In genomic region chr11:134401825-134402809, GRCh38 we compare ENCODE assay signal across 27 cellular contexts. TPM values are rescaled to one million over a fixed set of nuclear protein-coding genes. Genes with fewer than 3 reads are reported as not detected.
"Had no signal": no experiment of that assay in that cellular context is flagged by ENCODE, and none has a peak within 500 bp of the region (broad histone marks: within the 10 kb centered on the region; RNA-seq: fewer than 3 reads in every experiment).

No MANE protein-coding gene starts in this region.

- H3K9me3 Mint-ChIP-seq: activated naive CD4-positive, alpha-beta T cell treated with anti-CD3 and anti-CD28 coated beads, Interleukin-2, amount 50 U/mL, for 24 hours; dendritic cell treated with granulocyte-macrophage colony-stimulating factor and Interleukin-4, amounts not matched to agents 40 ng/mL and 50 ng/mL, for 4 days; stimulated activated naive B cell treated with anti-CD40 and anti-IgM and Interleukin-4, amounts not matched to agents 10 μg/mL and 1 μg/mL and 100 μg/mL, for 72 hours; T-helper 2 cell treated with Interferon-gamma antibody and Interleukin-4, amounts not matched to agents 5 μg/mL and 100 μg/mL, for 36 hours had no signal

- H3K36me3 ChIP-seq: esophagus muscularis mucosa, gastroesophageal sphincter, heart right ventricle, neutrophil, pancreas, uterus had no signal

- H3K4me3 Mint-ChIP-seq: activated naive CD4-positive, alpha-beta T cell treated with anti-CD3 and anti-CD28 coated beads, Interleukin-2, amount 50 U/mL, for 24 hours; dendritic cell treated with granulocyte-macrophage colony-stimulating factor and Interleukin-4, amounts not matched to agents 40 ng/mL and 50 ng/mL, for 4 days; naive B cell; stimulated activated naive B cell treated with anti-CD40 and anti-IgM and Interleukin-4, amounts not matched to agents 10 μg/mL and 1 μg/mL and 100 μg/mL, for 72 hours; T-helper 2 cell treated with Interferon-gamma antibody and Interleukin-4, amounts not matched to agents 5 μg/mL and 100 μg/mL, for 36 hours had no signal

- H3K36me3 Mint-ChIP-seq: activated naive CD4-positive, alpha-beta T cell treated with anti-CD3 and anti-CD28 coated beads, Interleukin-2, amount 50 U/mL, for 24 hours; naive B cell; stimulated activated naive B cell treated with anti-CD40 and anti-IgM and Interleukin-4, amounts not matched to agents 10 μg/mL and 1 μg/mL and 100 μg/mL, for 72 hours had no signal

- DNase-seq: activated CD4-positive, alpha-beta T cell treated with anti-CD3 and anti-CD28 coated beads for 48 hours; activated CD4-positive, CD25-positive, alpha-beta regulatory T cell; activated CD8-positive, alpha-beta memory T cell treated with anti-CD3 and anti-CD28 coated beads for 24 hours; activated CD8-positive, alpha-beta memory T cell treated with anti-CD3 and anti-CD28 coated beads, Interleukin-2, amount 50 U/mL, for 48 hours; activated effector memory CD4-positive, alpha-beta T cell treated with anti-CD3 and anti-CD28 coated beads, Interleukin-2, amount 50 U/mL, for 16 hours; activated T-cell treated with anti-CD3 and anti-CD28 coated beads, Interleukin-2, amount 50 U/mL, for 48 hours; effector CD8-positive, alpha-beta T cell; heart right ventricle; left cardiac atrium; mesenchymal stem cell; mucosa of descending colon; naive B cell; stimulated activated CD4-positive, alpha-beta T cell treated with anti-CD3 and anti-CD28 coated beads, Interleukin-4, amount 100 ng/mL, for 24 hours; stimulated activated naive B cell treated with anti-CD40 and anti-IgM and Interleukin-4, amounts not matched to agents 10 μg/mL and 1 μg/mL and 100 μg/mL, for 72 hours; substantia nigra; uterus had no signal

- H3K4me1 Mint-ChIP-seq: activated naive CD4-positive, alpha-beta T cell treated with anti-CD3 and anti-CD28 coated beads, Interleukin-2, amount 50 U/mL, for 24 hours; naive B cell; stimulated activated naive B cell treated with anti-CD40 and anti-IgM and Interleukin-4, amounts not matched to agents 10 μg/mL and 1 μg/mL and 100 μg/mL, for 72 hours had no signal

- ATAC-seq: gastroesophageal sphincter; heart right ventricle; left cardiac atrium; mucosa of descending colon; pancreas; sciatic nerve; stimulated activated naive B cell treated with anti-CD40 and anti-IgM and Interleukin-4, amounts not matched to agents 10 μg/mL and 1 μg/mL and 100 μg/mL, for 72 hours had no signal

- H3K4me3 ChIP-seq: esophagus muscularis mucosa, gastroesophageal sphincter, heart right ventricle, mucosa of descending colon, pancreas, smooth muscle cell, tibial nerve, uterus had no signal

- H3K27ac Mint-ChIP-seq: activated naive CD4-positive, alpha-beta T cell treated with anti-CD3 and anti-CD28 coated beads, Interleukin-2, amount 50 U/mL, for 24 hours; dendritic cell treated with granulocyte-macrophage colony-stimulating factor and Interleukin-4, amounts not matched to agents 40 ng/mL and 50 ng/mL, for 4 days; naive B cell; stimulated activated naive B cell treated with anti-CD40 and anti-IgM and Interleukin-4, amounts not matched to agents 10 μg/mL and 1 μg/mL and 100 μg/mL, for 72 hours; T-helper 2 cell treated with Interferon-gamma antibody and Interleukin-4, amounts not matched to agents 5 μg/mL and 100 μg/mL, for 36 hours had no signal

- H3K27me3 ChIP-seq: neutrophil, pancreas, tibial nerve, uterus had no signal

RNA-seq across cellular contexts. Expression of gene B3GAT1, which starts 9.9 kb away (rescaled TPM):
- total RNA-seq: endothelial cell of umbilical vein, smooth muscle cell had no signal
- polyA plus RNA-seq: smooth muscle cell had no signal
